Comparison of ENCODE assay signal across 13 cellular contexts in genomic region chr2:95602146-95602545, GRCh38. TPM values are rescaled to one million over a fixed set of nuclear protein-coding genes. Genes with fewer than 3 reads are reported as not detected.
A peak's percentile ranks its signal among the peaks of the same experiment; 100 is the strongest.
DNase-seq lines count a peak whose midpoint lies in the region; ATAC-seq lines count a peak whose summit lies in the region.
"Not testable (repeated sequence)": the region's sequence is repeated elsewhere in the genome, so short reads cannot be mapped to it uniquely, and the experiment has no call there.
"Had no signal": no experiment of that assay in that cellular context is flagged by ENCODE, and none has a peak within 500 bp of the region (broad histone marks: within the 10 kb centered on the region; RNA-seq: fewer than 3 reads in every experiment).

No MANE protein-coding gene starts in this region.

- DNase-seq in activated CD8-positive, alpha-beta T cell treated with anti-CD3 and anti-CD28 coated beads, Interleukin-2, amount 10 ng/mL, durations not matched to agents 7 days and 5 days; activated naive CD8-positive, alpha-beta T cell treated with anti-CD3 and anti-CD28 coated beads, Interleukin-2, amount 10 ng/mL, durations not matched to agents 7 days and 5 days: not testable (repeated sequence)

- H3K9me3 Mint-ChIP-seq in activated CD8-positive, alpha-beta T cell treated with anti-CD3 and anti-CD28 coated beads, Interleukin-2, amount 10 ng/mL, durations not matched to agents 7 days and 5 days (ENCODE audit: insufficient read depth); activated naive CD8-positive, alpha-beta T cell treated with anti-CD3 and anti-CD28 coated beads, Interleukin-2, amount 10 ng/mL, durations not matched to agents 7 days and 5 days: not testable (repeated sequence)

- H3K4me3 Mint-ChIP-seq in activated CD8-positive, alpha-beta T cell treated with anti-CD3 and anti-CD28 coated beads, Interleukin-2, amount 10 ng/mL, durations not matched to agents 7 days and 5 days; activated naive CD8-positive, alpha-beta T cell treated with anti-CD3 and anti-CD28 coated beads, Interleukin-2, amount 10 ng/mL, durations not matched to agents 7 days and 5 days: not testable (repeated sequence)

- H3K36me3 Mint-ChIP-seq in activated CD8-positive, alpha-beta T cell treated with anti-CD3 and anti-CD28 coated beads, Interleukin-2, amount 10 ng/mL, durations not matched to agents 7 days and 5 days (ENCODE audit: low read depth); activated naive CD8-positive, alpha-beta T cell treated with anti-CD3 and anti-CD28 coated beads, Interleukin-2, amount 10 ng/mL, durations not matched to agents 7 days and 5 days: not testable (repeated sequence)

- CTCF ChIA-PET in activated CD8-positive, alpha-beta T cell treated with anti-CD3 and anti-CD28 coated beads, Interleukin-2, amount 10 ng/mL, durations not matched to agents 7 days and 5 days (lab: Charles Lee), result not testable (repeated sequence)

- not testable (repeated sequence) for H3K27me3 Mint-ChIP-seq in activated CD8-positive, alpha-beta T cell treated with anti-CD3 and anti-CD28 coated beads, Interleukin-2, amount 10 ng/mL, durations not matched to agents 7 days and 5 days (ENCODE audit: low read depth); activated naive CD8-positive, alpha-beta T cell treated with anti-CD3 and anti-CD28 coated beads, Interleukin-2, amount 10 ng/mL, durations not matched to agents 7 days and 5 days

- not testable (repeated sequence) for H3K27ac Mint-ChIP-seq in activated CD8-positive, alpha-beta T cell treated with anti-CD3 and anti-CD28 coated beads, Interleukin-2, amount 10 ng/mL, durations not matched to agents 7 days and 5 days; activated naive CD8-positive, alpha-beta T cell treated with anti-CD3 and anti-CD28 coated beads, Interleukin-2, amount 10 ng/mL, durations not matched to agents 7 days and 5 days

- POLR2A ChIA-PET in activated CD8-positive, alpha-beta T cell treated with anti-CD3 and anti-CD28 coated beads, Interleukin-2, amount 10 ng/mL, durations not matched to agents 7 days and 5 days (lab: Charles Lee); activated naive CD8-positive, alpha-beta T cell treated with anti-CD3 and anti-CD28 coated beads, Interleukin-2, amount 10 ng/mL, durations not matched to agents 7 days and 5 days (lab: Charles Lee): not testable (repeated sequence)

- peak; percentile 61 for ATAC-seq in activated CD8-positive, alpha-beta T cell treated with anti-CD3 and anti-CD28 coated beads, Interleukin-2, amount 10 ng/mL, durations not matched to agents 7 days and 5 days
- peak; percentile 87 for ATAC-seq in activated naive CD8-positive, alpha-beta T cell treated with anti-CD3 and anti-CD28 coated beads, Interleukin-2, amount 10 ng/mL, durations not matched to agents 7 days and 5 days (ENCODE audit: low read depth)

- not testable (repeated sequence) for H3K4me1 Mint-ChIP-seq in activated CD8-positive, alpha-beta T cell treated with anti-CD3 and anti-CD28 coated beads, Interleukin-2, amount 10 ng/mL, durations not matched to agents 7 days and 5 days (ENCODE audit: low read depth); activated naive CD8-positive, alpha-beta T cell treated with anti-CD3 and anti-CD28 coated beads, Interleukin-2, amount 10 ng/mL, durations not matched to agents 7 days and 5 days

RNA-seq across cellular contexts. Expression of gene TRIM43, which starts 10.3 kb away (rescaled TPM):
- total RNA-seq in activated CD8-positive, alpha-beta T cell treated with anti-CD3 and anti-CD28 coated beads, Interleukin-2, amount 10 ng/mL, durations not matched to agents 7 days and 5 days, result not detected
- not detected for total RNA-seq in activated naive CD8-positive, alpha-beta T cell treated with anti-CD3 and anti-CD28 coated beads, Interleukin-2, amount 10 ng/mL, durations not matched to agents 7 days and 5 days
- total RNA-seq: A172; A673; B cell; Caco-2; Calu3; CD4-positive, alpha-beta memory T cell; CD4-positive, alpha-beta T cell; CD4-positive, CD25-positive, alpha-beta regulatory T cell; CD8-positive, alpha-beta memory T cell; CD8-positive, alpha-beta T cell; Daoy had no signal
